ENCODE assay signal across 8 cellular contexts in genomic region chr10:3902054-3902808, GRCh38.
DNase-seq lines count a peak whose midpoint lies in the region; ATAC-seq and TF ChIP-seq lines count a peak whose summit lies in the region.

No MANE protein-coding gene starts in this region.

- H3K27ac Mint-ChIP-seq in CD14-positive monocyte: peak overlapping the region; percentile 30 to 85 (median 63)
- H3K27ac Mint-ChIP-seq in activated T-helper 1 cell treated with anti-CD3 and anti-CD28 coated beads, Interleukin-12 subunit alpha, Interleukin-12 subunit beta, Interleukin-2, Interleukin-4 antibody, amounts not matched to agents 30 ng/mL and 10 ng/mL and 1 ng/mL, durations not matched to agents 14 hours and 24 hours and 36 hours: peak overlapping the region; percentile 93

- intact Hi-C loops in CD14-positive monocyte (cut with micrococcal nuclease): no loop called here
- intact Hi-C loops in activated T-helper 1 cell treated with anti-CD3 and anti-CD28 coated beads, Interleukin-12 subunit alpha, Interleukin-12 subunit beta, Interleukin-2, Interleukin-4 antibody, amounts not matched to agents 30 ng/mL and 10 ng/mL and 1 ng/mL, durations not matched to agents 14 hours and 24 hours and 36 hours (cut with micrococcal nuclease): loop anchor here (1.0 to 5.0 kb wide), 6 partner anchors 8 to 229 kb away; no protein-coding TSS in a partner anchor

- no peak for DNase-seq in CD14-positive monocyte (ENCODE audit: low spot score)
- DNase-seq in activated T-helper 1 cell treated with anti-CD3 and anti-CD28 coated beads, Interleukin-12 subunit alpha, Interleukin-12 subunit beta, Interleukin-2, Interleukin-4 antibody, amounts not matched to agents 30 ng/mL and 10 ng/mL and 1 ng/mL, durations not matched to agents 14 hours and 24 hours and 36 hours (ENCODE audit: low spot score): peak; percentile 47
- DNase-seq in left lobe of liver (ENCODE audit: low spot score): no peak
- no peak for DNase-seq in dedifferentiated amniotic fluid mesenchymal stem cell (ENCODE audit: extremely low spot score)
- DNase-seq in NCI-H1048 (lab: John Stamatoyannopoulos, UW): no peak
- no peak for DNase-seq in mesenteric fat pad (ENCODE audit: low spot score)

- ATAC-seq in GM19351 (IDR thresholded peaks at IDR 0.05; ENCODE audit: unreplicated experiment) (peak; percentile 94), HG03354 (IDR thresholded peaks at IDR 0.05; ENCODE audit: poor library complexity, severe bottlenecking, unreplicated experiment) (peak; percentile 92), left lobe of liver (peak; percentile 72)

- H3K4me3 Mint-ChIP-seq in CD14-positive monocyte: no peak overlapping the region
- H3K4me3 Mint-ChIP-seq in activated T-helper 1 cell treated with anti-CD3 and anti-CD28 coated beads, Interleukin-12 subunit alpha, Interleukin-12 subunit beta, Interleukin-2, Interleukin-4 antibody, amounts not matched to agents 30 ng/mL and 10 ng/mL and 1 ng/mL, durations not matched to agents 14 hours and 24 hours and 36 hours: peak overlapping the region; percentile 22

- no peaks in the 10 kb centered on the region for H3K27me3 Mint-ChIP-seq in CD14-positive monocyte (ENCODE audit: low read depth in 3 of 3)
- no peaks in the 10 kb centered on the region for H3K27me3 Mint-ChIP-seq in activated T-helper 1 cell treated with anti-CD3 and anti-CD28 coated beads, Interleukin-12 subunit alpha, Interleukin-12 subunit beta, Interleukin-2, Interleukin-4 antibody, amounts not matched to agents 30 ng/mL and 10 ng/mL and 1 ng/mL, durations not matched to agents 14 hours and 24 hours and 36 hours (ENCODE audit: insufficient read depth)

- TF ChIP-seq CTCF in CD14-positive monocyte (IDR thresholded peaks at IDR 0.05): no peak

- peaks cover 11% of the 10 kb centered on the region for H3K4me1 Mint-ChIP-seq in CD14-positive monocyte
- peaks cover 38% of the 10 kb centered on the region for H3K4me1 Mint-ChIP-seq in activated T-helper 1 cell treated with anti-CD3 and anti-CD28 coated beads, Interleukin-12 subunit alpha, Interleukin-12 subunit beta, Interleukin-2, Interleukin-4 antibody, amounts not matched to agents 30 ng/mL and 10 ng/mL and 1 ng/mL, durations not matched to agents 14 hours and 24 hours and 36 hours (ENCODE audit: low read depth)

- H3K36me3 Mint-ChIP-seq in CD14-positive monocyte: no peaks in the 10 kb centered on the region
- H3K36me3 Mint-ChIP-seq in activated T-helper 1 cell treated with anti-CD3 and anti-CD28 coated beads, Interleukin-12 subunit alpha, Interleukin-12 subunit beta, Interleukin-2, Interleukin-4 antibody, amounts not matched to agents 30 ng/mL and 10 ng/mL and 1 ng/mL, durations not matched to agents 14 hours and 24 hours and 36 hours (ENCODE audit: low read depth): peaks cover 4% of the 10 kb centered on the region

- H3K9me3 Mint-ChIP-seq in CD14-positive monocyte: peaks cover 0 to 3% (median 0%) of the 10 kb centered on the region in 7 donors
- H3K9me3 Mint-ChIP-seq in activated T-helper 1 cell treated with anti-CD3 and anti-CD28 coated beads, Interleukin-12 subunit alpha, Interleukin-12 subunit beta, Interleukin-2, Interleukin-4 antibody, amounts not matched to agents 30 ng/mL and 10 ng/mL and 1 ng/mL, durations not matched to agents 14 hours and 24 hours and 36 hours: peaks cover 8% of the 10 kb centered on the region
